In the genomic region with DNA sequence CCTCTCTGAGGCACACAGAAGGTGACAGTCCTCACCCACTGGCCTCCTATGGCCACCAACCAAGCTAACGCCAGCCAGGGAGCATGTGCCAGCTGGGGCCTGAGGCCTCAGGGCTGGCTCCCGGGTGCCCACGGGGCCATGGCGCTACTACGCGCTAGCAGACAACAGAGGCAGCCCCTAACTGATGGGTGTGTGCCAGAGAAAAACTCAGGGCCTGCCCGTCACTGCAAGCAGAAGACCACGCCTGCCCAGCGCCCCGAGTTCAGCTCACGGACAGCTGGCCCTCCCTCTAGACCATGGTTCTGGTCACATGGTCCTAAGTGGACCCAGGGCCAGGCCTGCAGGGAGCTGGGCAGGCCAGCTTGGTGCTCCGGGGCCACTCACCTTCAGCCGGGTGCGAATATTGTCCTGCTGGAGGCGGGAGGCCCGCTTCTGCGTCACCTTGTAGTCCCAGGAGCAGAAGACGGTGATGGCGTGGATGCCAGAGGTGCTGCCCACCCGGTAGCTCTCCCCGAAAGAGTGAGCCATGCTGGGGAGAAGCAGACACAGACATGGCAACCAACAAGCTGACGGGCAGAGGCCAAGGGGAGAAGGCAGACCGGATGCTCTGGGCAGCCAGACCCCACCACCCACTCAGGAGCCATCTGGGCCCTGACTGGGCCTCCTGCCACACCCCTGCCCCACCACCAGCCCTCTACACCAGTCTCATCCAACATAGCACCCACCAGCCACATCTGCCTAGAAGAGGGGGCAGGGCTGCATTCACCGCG, we compare ENCODE assay signal across 1 cellular context.
TF ChIP-seq lines count a peak whose summit lies in the region.

No MANE protein-coding gene starts in this region.

TF ChIP-seq in K562, 482 proteins besides CTCF, POLR2A, EP300 and RAD21:
- TF ChIP-seq, protein P1, sequence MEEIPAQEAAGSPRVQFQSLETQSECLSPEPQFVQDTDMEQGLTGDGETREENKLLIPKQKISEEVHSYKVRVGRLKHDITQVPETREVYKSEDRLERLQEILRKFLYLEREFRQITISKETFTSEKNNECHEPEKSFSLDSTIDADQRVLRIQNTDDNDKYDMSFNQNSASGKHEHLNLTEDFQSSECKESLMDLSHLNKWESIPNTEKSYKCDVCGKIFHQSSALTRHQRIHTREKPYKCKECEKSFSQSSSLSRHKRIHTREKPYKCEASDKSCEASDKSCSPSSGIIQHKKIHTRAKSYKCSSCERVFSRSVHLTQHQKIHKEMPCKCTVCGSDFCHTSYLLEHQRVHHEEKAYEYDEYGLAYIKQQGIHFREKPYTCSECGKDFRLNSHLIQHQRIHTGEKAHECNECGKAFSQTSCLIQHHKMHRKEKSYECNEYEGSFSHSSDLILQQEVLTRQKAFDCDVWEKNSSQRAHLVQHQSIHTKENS (CRISPR knock-in tag; IDR thresholded peaks at IDR 0.05), result no peak
- TF ChIP-seq TAF7 (tag; IDR thresholded peaks at IDR 0.05), result no peak
- no peak for TF ChIP-seq TSC22D4 (tag; IDR thresholded peaks at IDR 0.05)
- TF ChIP-seq, protein P2, sequence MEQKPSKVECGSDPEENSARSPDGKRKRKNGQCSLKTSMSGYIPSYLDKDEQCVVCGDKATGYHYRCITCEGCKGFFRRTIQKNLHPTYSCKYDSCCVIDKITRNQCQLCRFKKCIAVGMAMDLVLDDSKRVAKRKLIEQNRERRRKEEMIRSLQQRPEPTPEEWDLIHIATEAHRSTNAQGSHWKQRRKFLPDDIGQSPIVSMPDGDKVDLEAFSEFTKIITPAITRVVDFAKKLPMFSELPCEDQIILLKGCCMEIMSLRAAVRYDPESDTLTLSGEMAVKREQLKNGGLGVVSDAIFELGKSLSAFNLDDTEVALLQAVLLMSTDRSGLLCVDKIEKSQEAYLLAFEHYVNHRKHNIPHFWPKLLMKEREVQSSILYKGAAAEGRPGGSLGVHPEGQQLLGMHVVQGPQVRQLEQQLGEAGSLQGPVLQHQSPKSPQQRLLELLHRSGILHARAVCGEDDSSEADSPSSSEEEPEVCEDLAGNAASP (IDR thresholded peaks at IDR 0.05), result no peak
- TF ChIP-seq POLR2G (IDR thresholded peaks at IDR 0.05; ENCODE audit: low read depth, low read length), result peak; percentile 54; the same call in 1 of the 2 replicates
- TF ChIP-seq, protein P3, sequence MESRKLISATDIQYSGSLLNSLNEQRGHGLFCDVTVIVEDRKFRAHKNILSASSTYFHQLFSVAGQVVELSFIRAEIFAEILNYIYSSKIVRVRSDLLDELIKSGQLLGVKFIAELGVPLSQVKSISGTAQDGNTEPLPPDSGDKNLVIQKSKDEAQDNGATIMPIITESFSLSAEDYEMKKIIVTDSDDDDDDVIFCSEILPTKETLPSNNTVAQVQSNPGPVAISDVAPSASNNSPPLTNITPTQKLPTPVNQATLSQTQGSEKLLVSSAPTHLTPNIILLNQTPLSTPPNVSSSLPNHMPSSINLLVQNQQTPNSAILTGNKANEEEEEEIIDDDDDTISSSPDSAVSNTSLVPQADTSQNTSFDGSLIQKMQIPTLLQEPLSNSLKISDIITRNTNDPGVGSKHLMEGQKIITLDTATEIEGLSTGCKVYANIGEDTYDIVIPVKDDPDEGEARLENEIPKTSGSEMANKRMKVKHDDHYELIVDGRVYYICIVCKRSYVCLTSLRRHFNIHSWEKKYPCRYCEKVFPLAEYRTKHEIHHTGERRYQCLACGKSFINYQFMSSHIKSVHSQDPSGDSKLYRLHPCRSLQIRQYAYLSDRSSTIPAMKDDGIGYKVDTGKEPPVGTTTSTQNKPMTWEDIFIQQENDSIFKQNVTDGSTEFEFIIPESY (CRISPR knock-in tag; IDR thresholded peaks at IDR 0.05), result peak; percentile 41; the same call in 1 of the 2 replicates
- no peak for TF ChIP-seq ZNF146 (CRISPR knock-in tag; IDR thresholded peaks at IDR 0.05; ENCODE audit: unreplicated experiment)
- no peak for TF ChIP-seq CBX1 (IDR thresholded peaks at IDR 0.05; ENCODE audit: low read depth)
- TF ChIP-seq, protein P4, sequence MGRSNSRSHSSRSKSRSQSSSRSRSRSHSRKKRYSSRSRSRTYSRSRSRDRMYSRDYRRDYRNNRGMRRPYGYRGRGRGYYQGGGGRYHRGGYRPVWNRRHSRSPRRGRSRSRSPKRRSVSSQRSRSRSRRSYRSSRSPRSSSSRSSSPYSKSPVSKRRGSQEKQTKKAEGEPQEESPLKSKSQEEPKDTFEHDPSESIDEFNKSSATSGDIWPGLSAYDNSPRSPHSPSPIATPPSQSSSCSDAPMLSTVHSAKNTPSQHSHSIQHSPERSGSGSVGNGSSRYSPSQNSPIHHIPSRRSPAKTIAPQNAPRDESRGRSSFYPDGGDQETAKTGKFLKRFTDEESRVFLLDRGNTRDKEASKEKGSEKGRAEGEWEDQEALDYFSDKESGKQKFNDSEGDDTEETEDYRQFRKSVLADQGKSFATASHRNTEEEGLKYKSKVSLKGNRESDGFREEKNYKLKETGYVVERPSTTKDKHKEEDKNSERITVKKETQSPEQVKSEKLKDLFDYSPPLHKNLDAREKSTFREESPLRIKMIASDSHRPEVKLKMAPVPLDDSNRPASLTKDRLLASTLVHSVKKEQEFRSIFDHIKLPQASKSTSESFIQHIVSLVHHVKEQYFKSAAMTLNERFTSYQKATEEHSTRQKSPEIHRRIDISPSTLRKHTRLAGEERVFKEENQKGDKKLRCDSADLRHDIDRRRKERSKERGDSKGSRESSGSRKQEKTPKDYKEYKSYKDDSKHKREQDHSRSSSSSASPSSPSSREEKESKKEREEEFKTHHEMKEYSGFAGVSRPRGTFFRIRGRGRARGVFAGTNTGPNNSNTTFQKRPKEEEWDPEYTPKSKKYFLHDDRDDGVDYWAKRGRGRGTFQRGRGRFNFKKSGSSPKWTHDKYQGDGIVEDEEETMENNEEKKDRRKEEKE (IDR thresholded peaks at IDR 0.05; ENCODE audit: borderline replicate concordance in 1 of 2, control insufficient read depth in 1 of 2, low read depth in 2 of 2, low read length in 1 of 2), result no peak
- no peak for TF ChIP-seq TAF15 (IDR thresholded peaks at IDR 0.05; ENCODE audit: low read depth, low read length)
- TF ChIP-seq RBFOX2 (IDR thresholded peaks at IDR 0.05; ENCODE audit: low read depth, low read length), result peak; percentile 59
- TF ChIP-seq, protein P5, sequence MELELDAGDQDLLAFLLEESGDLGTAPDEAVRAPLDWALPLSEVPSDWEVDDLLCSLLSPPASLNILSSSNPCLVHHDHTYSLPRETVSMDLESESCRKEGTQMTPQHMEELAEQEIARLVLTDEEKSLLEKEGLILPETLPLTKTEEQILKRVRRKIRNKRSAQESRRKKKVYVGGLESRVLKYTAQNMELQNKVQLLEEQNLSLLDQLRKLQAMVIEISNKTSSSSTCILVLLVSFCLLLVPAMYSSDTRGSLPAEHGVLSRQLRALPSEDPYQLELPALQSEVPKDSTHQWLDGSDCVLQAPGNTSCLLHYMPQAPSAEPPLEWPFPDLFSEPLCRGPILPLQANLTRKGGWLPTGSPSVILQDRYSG (tag; conservative IDR thresholded peaks at IDR 0.05; ENCODE audit: low read depth), result no peak
- TF ChIP-seq RBM22 (IDR thresholded peaks at IDR 0.05; ENCODE audit: low read depth, low read length, poor library complexity, severe bottlenecking), result peak; percentile 10
- TF ChIP-seq WHSC1 (IDR thresholded peaks at IDR 0.05; ENCODE audit: low read length), result no peak
- no peak for TF ChIP-seq MCM5 (IDR thresholded peaks at IDR 0.05; ENCODE audit: low read depth)
- TF ChIP-seq RFX7 (CRISPR knock-in tag; IDR thresholded peaks at IDR 0.05), result no peak
- no peak for TF ChIP-seq NFE2 (IDR thresholded peaks at IDR 0.05; ENCODE audit: low read depth)
- TF ChIP-seq RBM39 (optimal IDR thresholded peaks at IDR 0.05; ENCODE audit: low read depth, low read length), result no peak
- TF ChIP-seq, protein P6, sequence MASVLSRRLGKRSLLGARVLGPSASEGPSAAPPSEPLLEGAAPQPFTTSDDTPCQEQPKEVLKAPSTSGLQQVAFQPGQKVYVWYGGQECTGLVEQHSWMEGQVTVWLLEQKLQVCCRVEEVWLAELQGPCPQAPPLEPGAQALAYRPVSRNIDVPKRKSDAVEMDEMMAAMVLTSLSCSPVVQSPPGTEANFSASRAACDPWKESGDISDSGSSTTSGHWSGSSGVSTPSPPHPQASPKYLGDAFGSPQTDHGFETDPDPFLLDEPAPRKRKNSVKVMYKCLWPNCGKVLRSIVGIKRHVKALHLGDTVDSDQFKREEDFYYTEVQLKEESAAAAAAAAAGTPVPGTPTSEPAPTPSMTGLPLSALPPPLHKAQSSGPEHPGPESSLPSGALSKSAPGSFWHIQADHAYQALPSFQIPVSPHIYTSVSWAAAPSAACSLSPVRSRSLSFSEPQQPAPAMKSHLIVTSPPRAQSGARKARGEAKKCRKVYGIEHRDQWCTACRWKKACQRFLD (CRISPR knock-in tag; IDR thresholded peaks at IDR 0.05), result no peak
- no peak for TF ChIP-seq ZNF384 (IDR thresholded peaks at IDR 0.05; ENCODE audit: low read depth, low read length)
- TF ChIP-seq ZNF217 (CRISPR knock-in tag; IDR thresholded peaks at IDR 0.05), result no peak
